ENCODE assay signal across 8 cellular contexts in the genomic region with DNA sequence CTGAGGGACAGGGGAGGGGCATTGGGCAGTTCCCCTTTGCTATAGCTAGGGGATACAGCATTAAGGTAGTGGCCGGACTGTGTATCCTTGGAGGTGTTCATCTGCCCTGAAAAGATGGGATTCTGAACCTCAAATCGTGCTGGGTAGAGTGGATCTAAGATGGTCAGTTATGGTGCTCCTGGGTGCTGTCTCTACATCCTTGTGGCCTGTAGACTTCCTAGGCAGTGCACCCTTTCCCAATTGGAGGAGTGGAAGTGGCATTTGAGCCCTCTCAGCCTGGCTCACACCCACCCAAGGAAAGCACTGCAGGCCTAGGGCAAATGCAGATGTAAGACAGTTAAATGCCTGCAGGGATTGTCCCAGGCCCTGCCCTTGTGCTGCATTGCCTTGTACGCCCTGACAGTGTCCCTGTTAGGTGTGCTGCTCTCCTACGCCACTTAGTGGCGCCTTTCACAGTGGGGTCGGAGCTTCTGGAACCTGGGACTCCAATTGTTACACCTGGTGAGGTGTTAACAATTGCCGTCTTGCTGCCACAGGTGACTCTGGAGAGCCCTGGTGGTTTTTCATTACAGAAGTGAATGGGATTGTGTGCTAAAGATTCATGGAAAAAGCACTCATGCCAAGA. TPM values are rescaled to one million over a fixed set of nuclear protein-coding genes. Genes with fewer than 3 reads are reported as not detected.
DNase-seq lines count a peak whose midpoint lies in the region; ATAC-seq and TF ChIP-seq lines count a peak whose summit lies in the region.

No MANE protein-coding gene starts in this region.

- H3K36me3 ChIP-seq in tibial artery: no peaks in the 10 kb centered on the region

- ATAC-seq in GM19025 (IDR thresholded peaks at IDR 0.05; ENCODE audit: low read depth, unreplicated experiment): peak; percentile 59
- ATAC-seq in HG03066 (IDR thresholded peaks at IDR 0.05; ENCODE audit: low read depth, unreplicated experiment): peak; percentile 86
- ATAC-seq in naive B cell (ENCODE audit: low read depth in 2 of 2): peak; percentile 39 to 55

- TF ChIP-seq CTCF in VCaP (conservative IDR thresholded peaks at IDR 0.05) (peak; percentile 71), tibial artery (IDR thresholded peaks at IDR 0.05) (no peak), chondrocyte (IDR thresholded peaks at IDR 0.05) (no peak)

- H3K4me1 Mint-ChIP-seq in naive B cell (peaks cover 11 to 20% (median 17%) of the 10 kb centered on the region in 3 donors), chondrocyte (ENCODE audit: low read depth) (peaks cover 9% of the 10 kb centered on the region)

- H3K9me3 Mint-ChIP-seq in naive B cell (no peaks in the 10 kb centered on the region), chondrocyte (ENCODE audit: low read depth) (no peaks in the 10 kb centered on the region)

- no peaks in the 10 kb centered on the region for H3K4me1 ChIP-seq in tibial artery

- no peaks in the 10 kb centered on the region for H3K9me3 ChIP-seq in tibial artery

- H3K4me3 Mint-ChIP-seq in naive B cell (no peak overlapping the region), chondrocyte (ENCODE audit: unreplicated experiment) (no peak overlapping the region)

- H3K27ac Mint-ChIP-seq in naive B cell (peak overlapping the region in 1 of 6 donors; percentile 47), chondrocyte (ENCODE audit: unreplicated experiment) (no peak overlapping the region)

- H3K4me3 ChIP-seq in tibial artery: no peak overlapping the region

- H3K36me3 Mint-ChIP-seq in naive B cell (peaks cover 25 to 42% of the 10 kb centered on the region in 2 donors), chondrocyte (ENCODE audit: low read depth) (no peaks in the 10 kb centered on the region)

- no peaks in the 10 kb centered on the region for H3K27me3 Mint-ChIP-seq in naive B cell
- H3K27me3 Mint-ChIP-seq in chondrocyte (ENCODE audit: low read depth): no peaks in the 10 kb centered on the region

- no peaks in the 10 kb centered on the region for H3K27me3 ChIP-seq in tibial artery

- DNase-seq in D341Med (ENCODE audit: low spot score) (peak; percentile 57), naive B cell (no peak), tibial artery (no peak), SKM-1 treated with dmso at 0.1 percent for 144 hours (lab: John Stamatoyannopoulos, UW; ENCODE audit: unreplicated experiment) (no peak), chondrocyte (ENCODE audit: low spot score) (no peak)

- no peak overlapping the region for H3K27ac ChIP-seq in VCaP
- H3K27ac ChIP-seq in tibial artery: no peak overlapping the region

- intact Hi-C loops in tibial artery (cut with DNase I; ENCODE audit: low total_unique reads): no loop called here

RNA-seq across cellular contexts. Expression of a gene that starts 35.0 kb away (rescaled TPM):
- polyA plus RNA-seq in naive B cell (ENCODE audit: low read depth in 6 of 6): 10 to 100 TPM in 2 of 6 donors, 1 to 10 TPM in 4; 3.7 to 13.3 (median 7.4) TPM
- 86.4 to 120 TPM (median 90.8 TPM) in 3 replicates for total RNA-seq in chondrocyte
